1 cellular context compared by ENCODE assay signal in genomic region chr19:7197169-7197759, GRCh38.
TF ChIP-seq lines count a peak whose summit lies in the region.

No MANE protein-coding gene starts in this region.

TF ChIP-seq in HepG2, 621 proteins besides CTCF, POLR2A, EP300 and RAD21 (continued from another document and continues in another):
- TF ChIP-seq NCOR1 (IDR thresholded peaks at IDR 0.05; ENCODE audit: borderline replicate concordance, low read length) (peak; percentile 56; the same call in 1 of the 2 replicates), DRAP1 (CRISPR knock-in tag; IDR thresholded peaks at IDR 0.05) (no peak), ZNF12 (CRISPR knock-in tag; IDR thresholded peaks at IDR 0.05) (no peak), ZNF3 (CRISPR knock-in tag; IDR thresholded peaks at IDR 0.05) (no peak), SMC3 (IDR thresholded peaks at IDR 0.05; ENCODE audit: low read length) (no peak), MYC (CRISPR knock-in tag; IDR thresholded peaks at IDR 0.05; ENCODE audit: borderline replicate concordance) (peak; percentile 44), ZNF777 (CRISPR knock-in tag; IDR thresholded peaks at IDR 0.05) (no peak), SP5 (CRISPR knock-in tag; IDR thresholded peaks at IDR 0.05; ENCODE audit: borderline replicate concordance, low read depth) (no peak; the same call in 1 of the 2 replicates), ZMYM4 (CRISPR knock-in tag; IDR thresholded peaks at IDR 0.05) (peak; percentile 41; the same call in 1 of the 2 replicates), NCOA1 (CRISPR knock-in tag; IDR thresholded peaks at IDR 0.05) (0 out of 2 replicates have a peak, but pooled peaks have one; percentile 36), ZNF143 (CRISPR knock-in tag; IDR thresholded peaks at IDR 0.05) (peak; percentile 60; the same call in 1 of the 2 replicates), ADNP (CRISPR knock-in tag; IDR thresholded peaks at IDR 0.05) (no peak), ZNF740 (CRISPR knock-in tag; IDR thresholded peaks at IDR 0.05) (0 out of 2 replicates have a peak, but pooled peaks have one; percentile 30), ERF (CRISPR knock-in tag; IDR thresholded peaks at IDR 0.05) (no peak), SP1 (IDR thresholded peaks at IDR 0.05) (no peak), SP1 (CRISPR knock-in tag; IDR thresholded peaks at IDR 0.05) (peak; percentile 82), RXRA (CRISPR knock-in tag; IDR thresholded peaks at IDR 0.05) (no peak; the same call in 1 of the 2 replicates), SIN3A (IDR thresholded peaks at IDR 0.05; ENCODE audit: borderline replicate concordance, low read depth, low read length) (peak; percentile 11; the same call in 1 of the 2 replicates), JUNB (CRISPR knock-in tag; IDR thresholded peaks at IDR 0.05; ENCODE audit: borderline replicate concordance) (peak; percentile 39; the same call in 1 of the 2 replicates), ZNF225 (CRISPR knock-in tag; IDR thresholded peaks at IDR 0.05) (0 out of 2 replicates have a peak, but pooled peaks have one; percentile 34), NR3C1 (CRISPR knock-in tag; IDR thresholded peaks at IDR 0.05) (no peak), ZNF550 (CRISPR knock-in tag; IDR thresholded peaks at IDR 0.05; ENCODE audit: borderline replicate concordance) (no peak), HNRNPL (IDR thresholded peaks at IDR 0.05; ENCODE audit: low read depth, low read length) (peak; percentile 23; the same call in 1 of the 2 replicates), CREB1 (IDR thresholded peaks at IDR 0.05) (peak; percentile 31; the same call in 1 of the 2 replicates), CREB1 (CRISPR knock-in tag; IDR thresholded peaks at IDR 0.05) (peak; percentile 76), ZNF800 (CRISPR knock-in tag; IDR thresholded peaks at IDR 0.05) (0 out of 2 replicates have a peak, but pooled peaks have one; percentile 41), FOXK2 (IDR thresholded peaks at IDR 0.05) (no peak), BRF2 (CRISPR knock-in tag; IDR thresholded peaks at IDR 0.05) (no peak), ZNF761 (CRISPR knock-in tag; conservative IDR thresholded peaks at IDR 0.05) (no peak), TARDBP (CRISPR knock-in tag; IDR thresholded peaks at IDR 0.05) (peak; percentile 52; the same call in 1 of the 2 replicates), PRDM15 (CRISPR knock-in tag; IDR thresholded peaks at IDR 0.05) (peak; percentile 91), ZNF547 (CRISPR knock-in tag; IDR thresholded peaks at IDR 0.05) (0 out of 2 replicates have a peak, but pooled peaks have one; percentile 10), ZNF343 (CRISPR knock-in tag; IDR thresholded peaks at IDR 0.05) (no peak), ZNF501 (CRISPR knock-in tag; IDR thresholded peaks at IDR 0.05) (peak; percentile 66; the same call in 1 of the 2 replicates), NFATC3 (CRISPR knock-in tag; IDR thresholded peaks at IDR 0.05) (no peak), POLR2G (IDR thresholded peaks at IDR 0.05; ENCODE audit: low read depth, low read length) (no peak), ZNF891 (CRISPR knock-in tag; IDR thresholded peaks at IDR 0.05) (no peak), ZNF609 (CRISPR knock-in tag; IDR thresholded peaks at IDR 0.05; ENCODE audit: borderline replicate concordance) (peak; percentile 33; the same call in 1 of the 2 replicates), U2AF1 (optimal IDR thresholded peaks at IDR 0.05; ENCODE audit: low read depth, low read length) (peak; percentile 84), ZSCAN21 (CRISPR knock-in tag; IDR thresholded peaks at IDR 0.05; ENCODE audit: borderline replicate concordance) (peak; percentile 0; the same call in 1 of the 2 replicates), ZBTB3 (CRISPR knock-in tag; IDR thresholded peaks at IDR 0.05; ENCODE audit: borderline replicate concordance, low read depth) (no peak), SALL2 (CRISPR knock-in tag; IDR thresholded peaks at IDR 0.05) (peak; percentile 21; the same call in 1 of the 2 replicates), ZNF788 (CRISPR knock-in tag; IDR thresholded peaks at IDR 0.05; ENCODE audit: borderline replicate concordance) (peak; percentile 51; the same call in 1 of the 2 replicates), ZC3H4 (CRISPR knock-in tag; IDR thresholded peaks at IDR 0.05; ENCODE audit: borderline replicate concordance) (no peak), RERE (CRISPR knock-in tag; IDR thresholded peaks at IDR 0.05; ENCODE audit: low read depth) (no peak), HNF1B (CRISPR knock-in tag; IDR thresholded peaks at IDR 0.05) (peak; percentile 63; the same call in 1 of the 2 replicates), ZNF607 (CRISPR knock-in tag; IDR thresholded peaks at IDR 0.05; ENCODE audit: borderline replicate concordance) (peak; percentile 77; the same call in 1 of the 2 replicates)
